17 cellular contexts compared by ENCODE assay signal in genomic region chr16:47711809-47712208, GRCh38.
"Had no signal": no experiment of that assay in that cellular context is flagged by ENCODE, and none has a peak within 500 bp of the region (broad histone marks: within the 10 kb centered on the region; RNA-seq: fewer than 3 reads in every experiment).

No MANE protein-coding gene starts in this region.

- H3K4me2 ChIP-seq: KMS-11 had no signal

- H3K9me3 ChIP-seq: Peyer's patch had no signal

- DNase-seq: Kasumi-1, MM.1S, NCI-H1092 treated with DMSO at 0.1 percent for 48 hours, NCI-H1417, NCI-H1436 treated with DMSO at 0.1 percent for 48 hours, NCI-H1694, NCI-H187 treated with DMSO at 0.1 percent for 48 hours, NCI-H2029 treated with DMSO at 0.1 percent for 48 hours, NCI-H2171 treated with DMSO at 0.1 percent for 48 hours, NCI-H345, NCI-H524, NCI-H526 treated with DMSO at 0.1 percent for 48 hours, NCI-H748 treated with DMSO at 0.1 percent for 48 hours, PC-9, Peyer's patch, Right ventricle myocardium superior had no signal

- H3K36me3 ChIP-seq: Peyer's patch had no signal

- H3K4me3 ChIP-seq: PC-9, Peyer's patch had no signal

- H3K27me3 ChIP-seq: Peyer's patch had no signal

- H3K27ac ChIP-seq: KMS-11, PC-9, Peyer's patch had no signal

- H3K9ac ChIP-seq: KMS-11 had no signal

- H2AFZ ChIP-seq: PC-9 had no signal

- H3K4me1 ChIP-seq: Peyer's patch had no signal
